In the genomic region with DNA sequence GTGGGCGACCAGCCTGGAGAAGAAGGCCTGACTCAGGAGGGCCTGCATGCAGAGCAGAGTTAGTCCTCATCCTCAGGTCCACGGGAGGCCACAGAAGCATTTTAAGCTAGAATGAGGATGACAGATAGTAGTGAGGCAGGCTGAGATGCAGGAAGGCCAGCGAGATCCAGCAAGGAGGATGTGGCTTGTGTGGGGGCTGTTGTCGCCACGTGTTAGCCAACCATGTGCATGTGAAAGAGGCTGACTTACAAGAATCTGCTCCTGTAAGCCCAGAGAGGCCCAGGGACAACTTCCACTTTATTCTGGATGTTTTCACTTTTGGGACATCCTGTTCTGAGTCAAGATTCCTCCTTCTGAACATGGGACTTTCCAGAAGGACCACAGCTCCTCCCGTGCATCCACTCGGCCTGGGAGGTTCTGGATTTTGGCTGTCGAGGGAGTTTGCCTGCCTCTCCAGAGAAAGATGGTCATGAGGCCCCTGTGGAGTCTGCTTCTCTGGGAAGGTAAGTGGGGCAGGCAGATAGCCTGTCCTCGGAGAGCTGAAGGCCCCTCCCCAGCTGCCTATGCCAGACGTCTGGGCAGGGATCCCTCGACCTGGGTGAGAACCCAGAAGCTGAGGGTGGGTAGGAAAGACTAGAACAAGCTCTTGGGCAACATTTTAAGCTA, we compare ENCODE assay signal across 9 cellular contexts. TPM values are rescaled to one million over a fixed set of nuclear protein-coding genes. Genes with fewer than 3 reads are reported as not detected.
A peak's percentile ranks its signal among the peaks of the same experiment; 100 is the strongest.
DNase-seq lines count a peak whose midpoint lies in the region; ATAC-seq, FAIRE-seq and TF ChIP-seq lines count a peak whose summit lies in the region.
"Had no signal": no experiment of that assay in that cellular context is flagged by ENCODE, and none has a peak within 500 bp of the region (broad histone marks: within the 10 kb centered on the region; RNA-seq: fewer than 3 reads in every experiment).

A gene (plus strand): TSS at position 438 of the 666 bp plus-strand sequence. CDS start 26 bp downstream, at position 464.

- in situ Hi-C loops in HepG2 (cut with HindIII; ENCODE audit: extremely low pct_ligation_motif_present, low pct_unique_long_range_greater_than_20kb), result no loop called here

- POLR2A ChIA-PET in HepG2 (lab: Yijun Ruan, JAX), result no interaction called here

- WGBS in HepG2 (ENCODE audit: low lambda C conversion rate), result 13% methylated on average over 11 of the region's 11 CpGs

- DNase-seq in NOMO-1 treated with DMSO at 0.1 percent for 48 hours (lab: John Stamatoyannopoulos, UW; ENCODE audit: unreplicated experiment) (peak; percentile 23), NOMO-1 (lab: John Stamatoyannopoulos, UW; ENCODE audit: unreplicated experiment in 2 of 2) (no peak), activated T-cell treated with anti-CD3 and anti-CD28 coated beads for 1 hour (ENCODE audit: low read depth) (peak; percentile 11), HepG2 (ENCODE audit: low spot score) (no peak), T1000 (lab: John Stamatoyannopoulos, UW) (no peak)
- peak; percentile 38 to 86 for DNase-seq in stimulated activated effector memory CD8-positive, alpha-beta T cell treated with anti-CD3 and anti-CD28 coated beads, Interleukin-12 subunit alpha, Interleukin-12 subunit beta, amount 100 ng/mL, for 72 hours (ENCODE audit: low spot score in 2 of 2)

- H3K4me1 Mint-ChIP-seq in stimulated activated effector memory CD8-positive, alpha-beta T cell treated with anti-CD3 and anti-CD28 coated beads, Interleukin-12 subunit alpha, Interleukin-12 subunit beta, amount 100 ng/mL, for 72 hours, result peaks cover 87% of the 10 kb centered on the region

- peaks cover 12% of the 10 kb centered on the region for H3K4me1 ChIP-seq in HepG2 (ENCODE audit: insufficient read depth, low read length)

- TF ChIP-seq EP300 in HepG2 (IDR thresholded peaks at IDR 0.05; ENCODE audit: low read depth in 2 of 2, low read length in 2 of 2) (no peak), HepG2 (CRISPR knock-in tag; IDR thresholded peaks at IDR 0.05; ENCODE audit: borderline replicate concordance) (no peak)

- no peak for TF ChIP-seq RAD21 in HepG2 (CRISPR knock-in tag; IDR thresholded peaks at IDR 0.05)

- peak within 1 kb of the TSS; percentile 86 for H3K27ac Mint-ChIP-seq in stimulated activated effector memory CD8-positive, alpha-beta T cell treated with anti-CD3 and anti-CD28 coated beads, Interleukin-12 subunit alpha, Interleukin-12 subunit beta, amount 100 ng/mL, for 72 hours

- TF ChIP-seq CTCF in HepG2 (CRISPR knock-in tag; IDR thresholded peaks at IDR 0.05), result no peak

- no peak within 1 kb of the TSS for H3K4me2 ChIP-seq in HepG2 (ENCODE audit: low read depth, low read length)

- no TSS peak for BruUV-seq in HepG2 (replicated peaks; lab: Mats Ljungman, UMichigan)

- H3K9me3 ChIP-seq in HepG2 (ENCODE audit: low read length), result no peaks in the 10 kb centered on the region

- CTCF ChIA-PET in HepG2 (lab: Yijun Ruan, JAX; ENCODE audit: low intra/inter-chr PET ratio, low total read pairs), result no interaction called here

- H3K36me3 ChIP-seq in HepG2 (replicated peaks in 1 of 2; ENCODE audit: control insufficient read depth in 1 of 2, insufficient read depth in 2 of 2, low read length in 2 of 2), result no peaks in the 10 kb centered on the region

- no peaks in the 10 kb centered on the region for H3K36me3 Mint-ChIP-seq in stimulated activated effector memory CD8-positive, alpha-beta T cell treated with anti-CD3 and anti-CD28 coated beads, Interleukin-12 subunit alpha, Interleukin-12 subunit beta, amount 100 ng/mL, for 72 hours

- H3K27ac ChIP-seq in HepG2 (ENCODE audit: extremely low read length, insufficient read depth, low read length), result no peak within 1 kb of the TSS

- H3K27me3 ChIP-seq in HepG2 (ENCODE audit: control insufficient read depth in 1 of 2, insufficient read depth in 2 of 2, low read length in 2 of 2), result peaks cover 3 to 12% of the 10 kb centered on the region in 2 experiments; a peak in 4 of 5 replicates

- FAIRE-seq in HepG2 (lab: Jason Lieb, UNC), result no peak
- FAIRE-seq: A204.1 had no signal

- H3K4me3 ChIP-seq in HepG2 (replicated peaks in 1 of 3; ENCODE audit: insufficient read depth in 1 of 3, low read depth in 2 of 3, low read length in 3 of 3), result no peak within 1 kb of the TSS

- ATAC-seq in HepG2, result no peak
- peak; percentile 94 for ATAC-seq in stimulated activated effector memory CD8-positive, alpha-beta T cell treated with anti-CD3 and anti-CD28 coated beads, Interleukin-12 subunit alpha, Interleukin-12 subunit beta, amount 100 ng/mL, for 72 hours
- no peak for ATAC-seq in GM18505 (IDR thresholded peaks at IDR 0.05; ENCODE audit: unreplicated experiment)
- ATAC-seq in HG02571 (IDR thresholded peaks at IDR 0.05; ENCODE audit: unreplicated experiment), result no peak

- no peak within 1 kb of the TSS for H3K9ac ChIP-seq in HepG2 (ENCODE audit: insufficient read depth, low read depth, low read length)

- TF ChIP-seq POLR2A in HepG2 (IDR thresholded peaks at IDR 0.05; ENCODE audit: insufficient read depth in 1 of 2, low read depth in 2 of 2, low read length in 2 of 2) (no peak), GM18505 (IDR thresholded peaks at IDR 0.05; ENCODE audit: borderline replicate concordance, extremely low read depth, insufficient read depth, insufficient read length) (no peak)

- H3K4me3 Mint-ChIP-seq in stimulated activated effector memory CD8-positive, alpha-beta T cell treated with anti-CD3 and anti-CD28 coated beads, Interleukin-12 subunit alpha, Interleukin-12 subunit beta, amount 100 ng/mL, for 72 hours, result peak within 1 kb of the TSS; percentile 71

- H3K9me3 Mint-ChIP-seq in stimulated activated effector memory CD8-positive, alpha-beta T cell treated with anti-CD3 and anti-CD28 coated beads, Interleukin-12 subunit alpha, Interleukin-12 subunit beta, amount 100 ng/mL, for 72 hours, result no peaks in the 10 kb centered on the region

- H4K20me1 ChIP-seq in HepG2 (ENCODE audit: insufficient read depth, low read length), result no peaks in the 10 kb centered on the region

- no peaks in the 10 kb centered on the region for H3K79me2 ChIP-seq in HepG2 (ENCODE audit: insufficient read depth, low read length)

- H2AFZ ChIP-seq in HepG2 (ENCODE audit: low read length), result no peak within 1 kb of the TSS

- intact Hi-C loops in HepG2 (cut with micrococcal nuclease; ENCODE audit: unreplicated experiment), result no loop called here

TF ChIP-seq in HepG2, 621 proteins besides CTCF, POLR2A, EP300 and RAD21:
- TF ChIP-seq, protein P1, sequence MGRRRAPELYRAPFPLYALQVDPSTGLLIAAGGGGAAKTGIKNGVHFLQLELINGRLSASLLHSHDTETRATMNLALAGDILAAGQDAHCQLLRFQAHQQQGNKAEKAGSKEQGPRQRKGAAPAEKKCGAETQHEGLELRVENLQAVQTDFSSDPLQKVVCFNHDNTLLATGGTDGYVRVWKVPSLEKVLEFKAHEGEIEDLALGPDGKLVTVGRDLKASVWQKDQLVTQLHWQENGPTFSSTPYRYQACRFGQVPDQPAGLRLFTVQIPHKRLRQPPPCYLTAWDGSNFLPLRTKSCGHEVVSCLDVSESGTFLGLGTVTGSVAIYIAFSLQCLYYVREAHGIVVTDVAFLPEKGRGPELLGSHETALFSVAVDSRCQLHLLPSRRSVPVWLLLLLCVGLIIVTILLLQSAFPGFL (CRISPR knock-in tag; IDR thresholded peaks at IDR 0.05), result no peak
- TF ChIP-seq, protein P2, sequence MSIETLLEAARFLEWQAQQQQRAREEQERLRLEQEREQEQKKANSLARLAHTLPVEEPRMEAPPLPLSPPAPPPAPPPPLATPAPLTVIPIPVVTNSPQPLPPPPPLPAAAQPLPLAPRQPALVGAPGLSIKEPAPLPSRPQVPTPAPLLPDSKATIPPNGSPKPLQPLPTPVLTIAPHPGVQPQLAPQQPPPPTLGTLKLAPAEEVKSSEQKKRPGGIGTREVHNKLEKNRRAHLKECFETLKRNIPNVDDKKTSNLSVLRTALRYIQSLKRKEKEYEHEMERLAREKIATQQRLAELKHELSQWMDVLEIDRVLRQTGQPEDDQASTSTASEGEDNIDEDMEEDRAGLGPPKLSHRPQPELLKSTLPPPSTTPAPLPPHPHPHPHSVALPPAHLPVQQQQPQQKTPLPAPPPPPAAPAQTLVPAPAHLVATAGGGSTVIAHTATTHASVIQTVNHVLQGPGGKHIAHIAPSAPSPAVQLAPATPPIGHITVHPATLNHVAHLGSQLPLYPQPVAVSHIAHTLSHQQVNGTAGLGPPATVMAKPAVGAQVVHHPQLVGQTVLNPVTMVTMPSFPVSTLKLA (IDR thresholded peaks at IDR 0.05), result peak; percentile 66
- no peak for TF ChIP-seq SMARCC2 (IDR thresholded peaks at IDR 0.05)

RNA-seq across cellular contexts. Expression of the gene that starts here (rescaled TPM):
- not detected in 2 replicates for total RNA-seq in HepG2 (2016; rRNA removed; fragmentation: Illumina TruSeq; extraction: Trizol)
- total RNA-seq in HepG2 (2016; cell fraction: cytosol; rRNA removed; fragmentation: Illumina TruSeq; extraction: Trizol; ENCODE audit: low read depth), result not detected in 2 replicates
- not detected in 2 replicates for total RNA-seq in HepG2 (2016; cell fraction: insoluble cytoplasmic fraction; rRNA removed; fragmentation: Illumina TruSeq; extraction: Trizol)
- total RNA-seq in HepG2 (2016; cell fraction: membrane; rRNA removed; fragmentation: Illumina TruSeq; extraction: Trizol), result not detected in 2 replicates
- total RNA-seq in HepG2 (2016; cell fraction: nucleus; rRNA removed; fragmentation: Illumina TruSeq; extraction: Trizol), result not detected in 2 replicates
- polyA plus RNA-seq in HepG2 (2011; rRNA removed), result not detected in 2 replicates
- not detected in 2 replicates for polyA plus RNA-seq in HepG2 (2011; cell fraction: cytosol; rRNA removed)
- not detected in 2 replicates for polyA plus RNA-seq in HepG2 (2011; cell fraction: nucleus; rRNA removed)
- polyA plus RNA-seq in HepG2 (2012), result not detected in 2 replicates
- polyA plus RNA-seq in HepG2 (2016; cell fraction: cytosol; fragmentation: Illumina TruSeq; extraction: Trizol; ENCODE audit: low read depth), result not detected in 2 replicates
- not detected in 2 replicates for polyA plus RNA-seq in HepG2 (2016; cell fraction: insoluble cytoplasmic fraction; fragmentation: Illumina TruSeq; extraction: Trizol; ENCODE audit: low read depth)
- not detected in 2 replicates for polyA plus RNA-seq in HepG2 (2016; cell fraction: membrane; fragmentation: Illumina TruSeq; extraction: Trizol; ENCODE audit: low read depth)
- polyA plus RNA-seq in HepG2 (2016; cell fraction: nucleus; fragmentation: Illumina TruSeq; extraction: Trizol; ENCODE audit: insufficient read depth, low read depth), result not detected in 2 replicates
- not detected in 2 replicates for polyA minus RNA-seq in HepG2 (2011; rRNA and poly(A)+ RNA removed; ENCODE audit: low replicate concordance)
- not detected in 2 replicates for polyA minus RNA-seq in HepG2 (2011; cell fraction: cytosol; rRNA and poly(A)+ RNA removed)
- polyA minus RNA-seq in HepG2 (2011; cell fraction: nucleus; rRNA and poly(A)+ RNA removed), result not detected in 2 replicates

Comparison
In these comparisons a context has a peak if more than half of its experiments do, and no peak if none do; other contexts are left out.
1. DNase-seq: peak in NOMO-1 treated with DMSO at 0.1 percent for 48 hours (single experiment), activated T-cell treated with anti-CD3 and anti-CD28 coated beads for 1 hour (single experiment) and stimulated activated effector memory CD8-positive, alpha-beta T cell treated with anti-CD3 and anti-CD28 coated beads, Interleukin-12 subunit alpha, Interleukin-12 subunit beta, amount 100 ng/mL, for 72 hours (2 of 2); none in NOMO-1 (0 of 2), HepG2 (single experiment) and T1000 (single experiment).